Comparison of ENCODE assay signal across 23 cellular contexts in genomic region chr7:51055039-51055840, GRCh38.
"Had no signal": no experiment of that assay in that cellular context is flagged by ENCODE, and none has a peak within 500 bp of the region (broad histone marks: within the 10 kb centered on the region; RNA-seq: fewer than 3 reads in every experiment).

No MANE protein-coding gene starts in this region.

- FAIRE-seq: endothelial cell of umbilical vein, frontal cortex had no signal

- ATAC-seq: body of pancreas; effector memory CD8-positive, alpha-beta T cell; esophagus mucosa; WTC11 had no signal

- H3K27me3 ChIP-seq: body of pancreas, upper lobe of left lung had no signal

- H3K4me3 ChIP-seq: body of pancreas, thoracic aorta, upper lobe of left lung had no signal

- H3K27ac ChIP-seq: body of pancreas, thoracic aorta, upper lobe of left lung had no signal

- H3K4me1 Mint-ChIP-seq: activated naive CD4-positive, alpha-beta T cell treated with anti-CD3 and anti-CD28 coated beads, Interleukin-2, amount 50 U/mL, for 24 hours; memory B cell; WTC11 had no signal

- H3K36me3 ChIP-seq: thoracic aorta, upper lobe of left lung had no signal

- H3K9me3 Mint-ChIP-seq: activated naive CD4-positive, alpha-beta T cell treated with anti-CD3 and anti-CD28 coated beads, Interleukin-2, amount 50 U/mL, for 24 hours; dendritic cell treated with granulocyte-macrophage colony-stimulating factor and Interleukin-4, amounts not matched to agents 40 ng/mL and 50 ng/mL, for 4 days; effector memory CD8-positive, alpha-beta T cell; memory B cell; WTC11 had no signal

- H3K4me3 Mint-ChIP-seq: activated naive CD4-positive, alpha-beta T cell treated with anti-CD3 and anti-CD28 coated beads, Interleukin-2, amount 50 U/mL, for 24 hours; dendritic cell treated with granulocyte-macrophage colony-stimulating factor and Interleukin-4, amounts not matched to agents 40 ng/mL and 50 ng/mL, for 4 days; effector memory CD8-positive, alpha-beta T cell; memory B cell; WTC11 had no signal

- H3K27ac Mint-ChIP-seq: activated naive CD4-positive, alpha-beta T cell treated with anti-CD3 and anti-CD28 coated beads, Interleukin-2, amount 50 U/mL, for 24 hours; dendritic cell treated with granulocyte-macrophage colony-stimulating factor and Interleukin-4, amounts not matched to agents 40 ng/mL and 50 ng/mL, for 4 days; effector memory CD8-positive, alpha-beta T cell; memory B cell; WTC11 had no signal

- H3K27me3 Mint-ChIP-seq: activated naive CD4-positive, alpha-beta T cell treated with anti-CD3 and anti-CD28 coated beads, Interleukin-2, amount 50 U/mL, for 24 hours; dendritic cell treated with granulocyte-macrophage colony-stimulating factor and Interleukin-4, amounts not matched to agents 40 ng/mL and 50 ng/mL, for 4 days had no signal

- DNase-seq: activated gamma-delta T cell treated with Interleukin-2 at 50 U/mL for 16 hours; activated T-cell treated with anti-CD3 and anti-CD28 coated beads, Interleukin-2, amount 50 U/mL, for 1 hour; anterior cingulate cortex; body of pancreas; caudate nucleus; effector memory CD8-positive, alpha-beta T cell; glutamatergic neuron; hypothalamus; nucleus accumbens; posterior cingulate gyrus; stimulated activated CD4-positive, alpha-beta T cell treated with anti-CD3 and anti-CD28 coated beads, Interleukin-2, amount 100 ng/mL, for 48 hours; stimulated activated CD8-positive, alpha-beta memory T cell treated with anti-CD3 and anti-CD28 coated beads, Interleukin-4, amount 100 ng/mL, for 48 hours; stimulated activated naive CD4-positive, alpha-beta T cell; T-helper 1 cell had no signal

- H3K9me3 ChIP-seq: body of pancreas, thoracic aorta, upper lobe of left lung had no signal

- H3K36me3 Mint-ChIP-seq: activated naive CD4-positive, alpha-beta T cell treated with anti-CD3 and anti-CD28 coated beads, Interleukin-2, amount 50 U/mL, for 24 hours; memory B cell; WTC11 had no signal
